Comparison of ENCODE assay signal across 8 cellular contexts in genomic region chr6:33700391-33701050, GRCh38. TPM values are rescaled to one million over a fixed set of nuclear protein-coding genes. Genes with fewer than 3 reads are reported as not detected.
A peak's percentile ranks its signal among the peaks of the same experiment; 100 is the strongest.
DNase-seq lines count a peak whose midpoint lies in the region; ATAC-seq and TF ChIP-seq lines count a peak whose summit lies in the region.

No MANE protein-coding gene starts in this region.

- no peak for TF ChIP-seq POLR2A in adrenal gland (IDR thresholded peaks at IDR 0.05)

- WGBS in adrenal gland, 4 donors, result 44 to 72% (median 51%) methylated on average over 5 to 10 of the region's 10 CpGs

- in situ Hi-C loops in KBM-7 (cut with MboI; ENCODE audit: low pct_unique_long_range_greater_than_20kb, low sequenced_read_pairs), result no loop called here

- no peak overlapping the region for H3K4me3 ChIP-seq in GM12875 (ENCODE audit: low read depth, low read length)
- no peak overlapping the region for H3K4me3 ChIP-seq in adrenal gland

- no peaks in the 10 kb centered on the region for H3K27me3 ChIP-seq in adrenal gland

- peaks cover 0 to 6% of the 10 kb centered on the region in 2 donors for H3K36me3 ChIP-seq in adrenal gland (replicated peaks in 1 of 2)

- intact Hi-C loops in adrenal gland (cut with DNase I), result no loop called here

- TF ChIP-seq CTCF in 22Rv1 (IDR thresholded peaks at IDR 0.05) (peak; percentile 87), GM12875 (IDR thresholded peaks at IDR 0.05; ENCODE audit: borderline replicate concordance, insufficient read depth, low read depth, low read length) (peak; percentile 92), adrenal gland (IDR thresholded peaks at IDR 0.05) (peak; percentile 32 to 62 (median 56))

- H3K27ac ChIP-seq in 22Rv1 (no peak overlapping the region), adrenal gland (peak overlapping the region in 1 of 5 donors; percentile 10)

- DNase-seq in KBM-7 (peak; percentile 74), SW480 (ENCODE audit: low spot score) (peak; percentile 53), adrenal gland (peak; percentile 60 to 82 (median 76)), iPS DF 4.7 (ENCODE audit: extremely low read depth, low spot score) (peak; percentile 49)
- DNase-seq in stimulated activated CD4-positive, alpha-beta T cell treated with anti-CD3 and anti-CD28 coated beads, Interleukin-15, amount 100 ng/mL, for 48 hours (ENCODE audit: low read depth in 2 of 2), result peak; percentile 48 to 78

- peaks cover 11 to 20% of the 10 kb centered on the region in 2 donors for H3K4me1 ChIP-seq in adrenal gland (replicated peaks in 1 of 2)

- no peaks in the 10 kb centered on the region for H3K9me3 ChIP-seq in adrenal gland (replicated peaks in 1 of 3)

- ATAC-seq in HG03571 (IDR thresholded peaks at IDR 0.05; ENCODE audit: unreplicated experiment), result no peak

RNA-seq across cellular contexts. Expression of gene UQCC2, which starts 11.0 kb away (rescaled TPM):
- total RNA-seq in adrenal gland, result 10 to 100 TPM in 7 of 8 donors, 1 to 10 TPM in 1; 7.4 to 89.8 (median 50.8) TPM
- polyA plus RNA-seq in adrenal gland, result 100 to 1,000 TPM in 2 of 3 donors, 10 to 100 TPM in 1; 74.9 to 214 (median 168) TPM

RNA-seq across cellular contexts. Expression of gene IP6K3, which starts 46.2 kb away (rescaled TPM):
- total RNA-seq in adrenal gland, result 1 to 10 TPM in 3 of 8 donors, under 1 TPM in 2, not detected in 3; 0.22 to 1.6 (median 1.1) TPM
- under 1 TPM; 0.32 to 0.71 (median 0.44) TPM for polyA plus RNA-seq in adrenal gland
